In the genomic region with DNA sequence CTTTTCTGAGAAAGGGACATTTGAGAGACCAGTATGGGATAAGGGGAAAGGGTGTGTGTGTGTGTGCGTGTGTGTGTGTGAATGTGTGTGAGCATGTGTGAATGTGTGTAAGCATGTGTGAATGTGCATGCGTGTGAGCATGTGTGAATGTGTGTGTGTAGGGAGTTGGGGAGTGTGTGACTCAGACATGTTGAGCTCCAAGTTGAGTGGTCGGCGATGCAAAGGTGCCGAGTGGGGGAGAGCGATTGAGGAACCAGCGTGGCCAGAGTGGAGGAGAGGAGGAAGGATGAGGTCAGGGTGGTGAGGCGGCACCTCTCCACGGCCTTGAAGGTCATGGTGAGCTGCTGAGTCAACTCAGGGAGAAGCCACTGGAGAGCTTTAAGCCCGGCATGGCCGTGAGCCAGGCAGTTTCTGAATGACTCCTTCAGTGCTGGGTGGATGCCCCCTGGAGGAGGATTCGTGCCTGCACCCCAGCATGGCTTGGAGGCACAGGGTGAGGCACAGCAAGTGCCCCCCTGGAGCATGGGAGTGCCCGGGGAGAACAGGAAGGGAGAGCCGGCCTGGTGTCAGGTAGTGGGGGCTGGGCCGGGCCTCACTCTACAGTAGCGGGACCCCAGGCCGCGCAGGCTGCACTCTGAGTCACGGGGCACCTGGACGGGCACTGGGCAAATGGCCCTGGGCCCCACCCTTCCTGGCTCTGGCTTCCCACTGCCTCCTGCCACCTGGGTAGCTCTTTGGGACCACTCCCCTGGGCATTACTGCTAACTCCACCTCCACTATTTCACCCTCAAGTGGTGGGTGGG, we compare ENCODE assay signal across 8 cellular contexts. TPM values are rescaled to one million over a fixed set of nuclear protein-coding genes. Genes with fewer than 3 reads are reported as not detected.
DNase-seq lines count a peak whose midpoint lies in the region; ATAC-seq and TF ChIP-seq lines count a peak whose summit lies in the region.

No MANE protein-coding gene starts in this region.

- H3K9me3 Mint-ChIP-seq in IgD-negative memory B cell, result peaks cover 0 to 2% (median 0%) of the 10 kb centered on the region in 3 donors
- H3K9me3 Mint-ChIP-seq in activated naive CD8-positive, alpha-beta T cell treated with anti-CD3 and anti-CD28 coated beads, Interleukin-2, amount 50 U/mL, for 24 hours, result no peaks in the 10 kb centered on the region

- peak; percentile 76 for TF ChIP-seq CTCF in AG09319 (IDR thresholded peaks at IDR 0.05; ENCODE audit: low read depth, low read length)

- peak; percentile 75 for DNase-seq in AG09319 (ENCODE audit: extremely low read depth, low read depth)
- peak; percentile 39 for DNase-seq in T follicular helper cell (ENCODE audit: low read depth)
- peak; percentile 88 for DNase-seq in activated naive CD8-positive, alpha-beta T cell treated with anti-CD3 and anti-CD28 coated beads, Interleukin-2, amount 50 U/mL, for 24 hours
- DNase-seq in iPS-NIHi11 (ENCODE audit: low spot score), result peak; percentile 74
- peak; percentile 36 for DNase-seq in stimulated activated CD4-positive, alpha-beta T cell treated with anti-CD3 and anti-CD28 coated beads, Interleukin-2, amount 100 ng/mL, for 4 hours (ENCODE audit: low read depth)
- no peak for DNase-seq in G401 (ENCODE audit: low spot score)

- H3K27ac Mint-ChIP-seq in IgD-negative memory B cell, result peak overlapping the region in 2 of 3 donors; percentile 5 to 85
- peak overlapping the region; percentile 82 for H3K27ac Mint-ChIP-seq in activated naive CD8-positive, alpha-beta T cell treated with anti-CD3 and anti-CD28 coated beads, Interleukin-2, amount 50 U/mL, for 24 hours

- H3K27me3 Mint-ChIP-seq in IgD-negative memory B cell, result peaks cover 2% of the 10 kb centered on the region
- H3K27me3 Mint-ChIP-seq in activated naive CD8-positive, alpha-beta T cell treated with anti-CD3 and anti-CD28 coated beads, Interleukin-2, amount 50 U/mL, for 24 hours, result no peaks in the 10 kb centered on the region

- H3K4me1 Mint-ChIP-seq in IgD-negative memory B cell, result peaks cover 13 to 31% (median 24%) of the 10 kb centered on the region in 3 donors
- peaks cover 28% of the 10 kb centered on the region for H3K4me1 Mint-ChIP-seq in activated naive CD8-positive, alpha-beta T cell treated with anti-CD3 and anti-CD28 coated beads, Interleukin-2, amount 50 U/mL, for 24 hours

- in situ Hi-C loops in G401 (cut with HindIII; ENCODE audit: low sequenced_read_pairs), result no loop called here

- H3K36me3 Mint-ChIP-seq in IgD-negative memory B cell, result no peaks in the 10 kb centered on the region
- peaks cover 1% of the 10 kb centered on the region for H3K36me3 Mint-ChIP-seq in activated naive CD8-positive, alpha-beta T cell treated with anti-CD3 and anti-CD28 coated beads, Interleukin-2, amount 50 U/mL, for 24 hours (ENCODE audit: low read depth)

- peak overlapping the region in 3 of 4 donors; percentile 25 to 55 (median 39) for H3K4me3 Mint-ChIP-seq in IgD-negative memory B cell
- peak overlapping the region; percentile 25 for H3K4me3 Mint-ChIP-seq in activated naive CD8-positive, alpha-beta T cell treated with anti-CD3 and anti-CD28 coated beads, Interleukin-2, amount 50 U/mL, for 24 hours

- ATAC-seq in GM18873 (IDR thresholded peaks at IDR 0.05; ENCODE audit: low FRiP score, unreplicated experiment), result peak; percentile 49
- ATAC-seq in activated naive CD8-positive, alpha-beta T cell treated with anti-CD3 and anti-CD28 coated beads, Interleukin-2, amount 50 U/mL, for 24 hours, result peak; percentile 87

RNA-seq across cellular contexts. Expression of a gene that starts 8.2 kb away (rescaled TPM):
- 33.0 TPM for polyA plus RNA-seq in IgD-negative memory B cell
- total RNA-seq in G401 (2014; rRNA removed; shearing (Covaris generic)), result 15.1 and 26.6 TPM in 2 replicates

RNA-seq across cellular contexts. Expression of a gene that starts 13.8 kb away (rescaled TPM):
- polyA plus RNA-seq in IgD-negative memory B cell, result 185 TPM
- total RNA-seq in G401 (2014; rRNA removed; shearing (Covaris generic)), result 341 and 414 TPM in 2 replicates

RNA-seq across cellular contexts. Expression of a gene that starts 14.4 kb away (rescaled TPM):
- polyA plus RNA-seq in IgD-negative memory B cell, result 560 TPM
- total RNA-seq in G401 (2014; rRNA removed; shearing (Covaris generic)), result 313 and 472 TPM in 2 replicates

RNA-seq across cellular contexts. Expression of a gene that starts 26.4 kb away (rescaled TPM):
- 11.2 TPM for polyA plus RNA-seq in IgD-negative memory B cell
- total RNA-seq in G401 (2014; rRNA removed; shearing (Covaris generic)), result 42.0 and 75.5 TPM in 2 replicates

RNA-seq across cellular contexts. Expression of a gene that starts 27.2 kb away (rescaled TPM):
- 12.2 TPM for polyA plus RNA-seq in IgD-negative memory B cell
- 113 and 126 TPM in 2 replicates for total RNA-seq in G401 (2014; rRNA removed; shearing (Covaris generic))
